ENCODE assay signal across 8 cellular contexts in the genomic region with DNA sequence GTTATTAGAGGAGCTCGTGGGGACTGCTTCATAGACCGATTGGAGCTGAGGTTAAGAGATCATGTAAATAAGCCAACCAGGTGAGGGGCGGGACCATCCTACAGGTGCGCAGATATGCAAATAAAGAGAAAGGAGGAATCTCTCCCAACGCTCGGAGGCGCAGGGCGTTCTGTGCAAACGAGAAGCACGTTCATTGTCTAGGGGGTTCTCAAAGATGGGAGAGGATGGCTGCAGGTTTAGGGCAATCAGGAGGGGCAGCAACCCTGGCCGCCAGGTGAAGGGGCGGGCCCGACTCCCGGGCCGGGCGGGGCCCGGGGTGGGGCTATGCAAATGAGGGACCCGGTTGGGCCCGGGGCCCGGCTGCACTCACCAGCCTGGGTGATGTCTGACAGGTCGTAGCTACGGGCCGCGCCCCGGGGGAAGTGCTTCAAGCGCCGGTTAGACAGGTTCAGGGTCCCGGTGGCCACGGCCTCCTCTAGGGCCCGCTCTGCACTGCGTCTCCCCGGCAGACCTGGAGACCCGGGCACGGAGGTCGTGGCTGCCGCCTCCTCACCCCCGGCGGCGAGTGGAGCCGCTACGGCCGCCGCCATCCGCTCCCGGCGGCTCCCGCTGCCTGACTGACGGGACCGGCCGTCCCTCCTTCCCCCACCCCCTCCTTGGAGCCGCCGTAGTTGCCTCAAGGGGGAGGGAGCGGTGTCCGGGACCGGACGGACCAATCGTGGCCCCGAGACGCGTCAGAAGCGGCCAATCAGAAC. TPM values are rescaled to one million over a fixed set of nuclear protein-coding genes. Genes with fewer than 3 reads are reported as not detected.
DNase-seq lines count a peak whose midpoint lies in the region; ATAC-seq and TF ChIP-seq lines count a peak whose summit lies in the region.

A gene with protein sequence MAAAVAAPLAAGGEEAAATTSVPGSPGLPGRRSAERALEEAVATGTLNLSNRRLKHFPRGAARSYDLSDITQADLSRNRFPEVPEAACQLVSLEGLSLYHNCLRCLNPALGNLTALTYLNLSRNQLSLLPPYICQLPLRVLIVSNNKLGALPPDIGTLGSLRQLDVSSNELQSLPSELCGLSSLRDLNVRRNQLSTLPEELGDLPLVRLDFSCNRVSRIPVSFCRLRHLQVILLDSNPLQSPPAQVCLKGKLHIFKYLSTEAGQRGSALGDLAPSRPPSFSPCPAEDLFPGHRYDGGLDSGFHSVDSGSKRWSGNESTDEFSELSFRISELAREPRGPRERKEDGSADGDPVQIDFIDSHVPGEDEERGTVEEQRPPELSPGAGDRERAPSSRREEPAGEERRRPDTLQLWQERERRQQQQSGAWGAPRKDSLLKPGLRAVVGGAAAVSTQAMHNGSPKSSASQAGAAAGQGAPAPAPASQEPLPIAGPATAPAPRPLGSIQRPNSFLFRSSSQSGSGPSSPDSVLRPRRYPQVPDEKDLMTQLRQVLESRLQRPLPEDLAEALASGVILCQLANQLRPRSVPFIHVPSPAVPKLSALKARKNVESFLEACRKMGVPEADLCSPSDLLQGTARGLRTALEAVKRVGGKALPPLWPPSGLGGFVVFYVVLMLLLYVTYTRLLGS (minus strand): TSS at position 619 of the 755 bp plus-strand sequence. CDS start 29 bp downstream, at position 590.

- no peaks in the 10 kb centered on the region for H3K9me3 ChIP-seq in SJSA1 (replicated peaks)
- H3K9me3 ChIP-seq in right atrium auricular region: no peaks in the 10 kb centered on the region

- H3K27me3 ChIP-seq in SJSA1 (replicated peaks) (no peaks in the 10 kb centered on the region), right atrium auricular region (no peaks in the 10 kb centered on the region)

- peaks cover 3% of the 10 kb centered on the region for H3K27me3 Mint-ChIP-seq in activated naive CD8-positive, alpha-beta T cell treated with anti-CD3 and anti-CD28 coated beads, Interleukin-2, amount 50 U/mL, for 24 hours

- peaks cover 3% of the 10 kb centered on the region for H3K36me3 Mint-ChIP-seq in activated naive CD8-positive, alpha-beta T cell treated with anti-CD3 and anti-CD28 coated beads, Interleukin-2, amount 50 U/mL, for 24 hours (ENCODE audit: low read depth)

- DNase-seq in AG10803 (ENCODE audit: low read depth) (no peak), SJSA1 (ENCODE audit: low read depth in 1 of 2, low spot score in 2 of 2) (no peak), right atrium auricular region (ENCODE audit: low spot score) (peak; percentile 67), skeletal muscle cell (ENCODE audit: low read depth) (no peak)
- peak; percentile 67 for DNase-seq in activated naive CD8-positive, alpha-beta T cell treated with anti-CD3 and anti-CD28 coated beads, Interleukin-2, amount 50 U/mL, for 24 hours

- ATAC-seq in GM19023 (IDR thresholded peaks at IDR 0.05; ENCODE audit: unreplicated experiment) (peak; percentile 28), HG03521 (IDR thresholded peaks at IDR 0.05; ENCODE audit: unreplicated experiment) (peak; percentile 16), GM19328 (IDR thresholded peaks at IDR 0.05; ENCODE audit: unreplicated experiment) (no peak)
- peak; percentile 5 for ATAC-seq in activated naive CD8-positive, alpha-beta T cell treated with anti-CD3 and anti-CD28 coated beads, Interleukin-2, amount 50 U/mL, for 24 hours

- peak within 1 kb of the TSS; percentile 74 for H3K27ac ChIP-seq in SJSA1
- H3K27ac ChIP-seq in right atrium auricular region: peak within 1 kb of the TSS; percentile 94 to 97

- H3K36me3 ChIP-seq in SJSA1 (peaks cover 34% of the 10 kb centered on the region), right atrium auricular region (peaks cover 19% of the 10 kb centered on the region)

- H3K4me3 ChIP-seq in AG10803 (ENCODE audit: low read length) (peak within 1 kb of the TSS; percentile 84), SJSA1 (peak within 1 kb of the TSS; percentile 83), right atrium auricular region (peak within 1 kb of the TSS; percentile 84 to 96), skeletal muscle cell (ENCODE audit: low read depth, low read length) (peak within 1 kb of the TSS; percentile 96)

- peaks cover 40% of the 10 kb centered on the region for H3K4me1 Mint-ChIP-seq in activated naive CD8-positive, alpha-beta T cell treated with anti-CD3 and anti-CD28 coated beads, Interleukin-2, amount 50 U/mL, for 24 hours

- peaks cover 10% of the 10 kb centered on the region for H3K4me1 ChIP-seq in SJSA1 (replicated peaks)
- peaks cover 0 to 51% of the 10 kb centered on the region in 2 donors for H3K4me1 ChIP-seq in right atrium auricular region

- no peak for TF ChIP-seq CTCF in AG10803 (conservative IDR thresholded peaks at IDR 0.05; ENCODE audit: low read length)
- TF ChIP-seq CTCF in right atrium auricular region (IDR thresholded peaks at IDR 0.05): no peak

- H3K9me3 Mint-ChIP-seq in activated naive CD8-positive, alpha-beta T cell treated with anti-CD3 and anti-CD28 coated beads, Interleukin-2, amount 50 U/mL, for 24 hours: no peaks in the 10 kb centered on the region

- H3K4me3 Mint-ChIP-seq in activated naive CD8-positive, alpha-beta T cell treated with anti-CD3 and anti-CD28 coated beads, Interleukin-2, amount 50 U/mL, for 24 hours: peak within 1 kb of the TSS; percentile 98

- peak within 1 kb of the TSS; percentile 90 for H3K27ac Mint-ChIP-seq in activated naive CD8-positive, alpha-beta T cell treated with anti-CD3 and anti-CD28 coated beads, Interleukin-2, amount 50 U/mL, for 24 hours

RNA-seq across cellular contexts. Expression of the gene that starts here (rescaled TPM):
- 17.0 and 19.5 TPM in 2 replicates for total RNA-seq in SJSA1 (2014; rRNA removed; shearing (Covaris generic))
- total RNA-seq in right atrium auricular region: 10 to 100 TPM; 23.0 to 46.2 TPM

Comparison
In these comparisons a context has a peak if more than half of its experiments do, and no peak if none do; other contexts are left out.
1. DNase-seq: peak in activated naive CD8-positive, alpha-beta T cell treated with anti-CD3 and anti-CD28 coated beads, Interleukin-2, amount 50 U/mL, for 24 hours (single experiment) and right atrium auricular region (single experiment); none in AG10803 (single experiment), SJSA1 (0 of 2) and skeletal muscle cell (single experiment).
2. Peak in every context shown above with its lines, with median percentiles within 50 percentile points of each other: H3K4me3 ChIP-seq.